1 cellular context compared by ENCODE assay signal in the genomic region with DNA sequence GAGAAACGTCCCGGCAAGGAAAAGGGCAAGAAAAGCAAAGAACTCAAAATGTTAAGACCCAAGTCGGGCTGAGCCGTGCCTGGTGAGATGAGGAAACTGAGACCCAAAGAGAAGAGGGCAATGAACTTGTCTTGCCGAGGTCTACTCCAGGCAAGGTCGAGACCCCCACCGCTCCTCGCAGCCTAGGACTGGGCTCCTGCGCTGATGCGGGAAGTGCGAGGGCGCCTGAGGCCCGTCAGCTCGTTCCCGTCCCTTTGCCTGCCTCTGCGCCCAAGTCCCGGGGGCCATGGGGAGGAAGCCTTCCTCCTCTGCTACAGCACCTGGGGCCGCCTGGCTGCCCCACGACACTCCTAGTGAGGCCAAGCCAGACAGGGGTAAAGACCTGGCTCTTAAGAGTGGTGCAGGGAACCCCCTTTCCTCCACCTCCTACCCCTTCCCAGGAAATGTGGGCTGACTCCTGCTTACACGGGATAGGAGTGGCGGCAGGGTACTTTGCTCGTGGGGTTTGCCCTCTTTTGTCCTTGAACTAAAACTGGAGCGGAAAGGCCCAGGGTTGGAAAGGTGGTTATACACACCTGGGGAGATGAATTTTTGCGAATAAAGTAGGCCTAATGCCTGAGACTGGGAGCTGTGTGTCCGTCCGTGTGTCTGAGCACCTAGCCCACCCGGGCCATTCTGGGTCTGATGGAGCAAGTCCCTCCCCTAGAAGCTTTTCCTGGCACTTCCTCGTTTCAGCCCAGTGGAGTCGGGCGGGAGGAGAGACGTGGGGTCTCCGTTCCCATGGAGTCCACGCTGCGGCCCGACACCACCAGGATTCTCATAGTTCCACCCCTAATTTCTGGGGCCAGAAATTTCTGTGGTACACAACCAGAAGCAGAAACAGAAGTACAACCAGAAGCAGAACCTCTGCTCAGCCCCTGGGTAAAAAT.
TF ChIP-seq lines count a peak whose summit lies in the region.

No MANE protein-coding gene starts in this region.

TF ChIP-seq in HCT116, 20 proteins besides CTCF, POLR2A, EP300 and RAD21 (continued from another document):
- TF ChIP-seq EZH2 (IDR thresholded peaks at IDR 0.05), result no peak
